Comparison of ENCODE assay signal across 8 cellular contexts in genomic region chr13:44142911-44143665, GRCh38.
DNase-seq lines count a peak whose midpoint lies in the region; ATAC-seq, FAIRE-seq and TF ChIP-seq lines count a peak whose summit lies in the region.

No MANE protein-coding gene starts in this region.

- H3K4me3 ChIP-seq in adipocyte (ENCODE audit: low read length): peak overlapping the region; percentile 85
- H3K4me3 ChIP-seq in liver (ENCODE audit: low read depth in 1 of 3, low read length in 3 of 3): peak overlapping the region; percentile 64 to 87 (median 81)
- peak overlapping the region in 3 of 4 donors; percentile 42 to 55 (median 55) for H3K4me3 ChIP-seq in upper lobe of left lung

- H3K9ac ChIP-seq in adipocyte (ENCODE audit: low read length) (peak overlapping the region; percentile 96), liver (ENCODE audit: low read depth in 1 of 2, low read length in 2 of 2) (peak overlapping the region; percentile 95 to 99)

- TF ChIP-seq EP300 in upper lobe of left lung (IDR thresholded peaks at IDR 0.05): no peak

- H3K36me3 Mint-ChIP-seq in activated naive CD4-positive, alpha-beta T cell treated with anti-CD3 and anti-CD28 coated beads, Interleukin-2, amount 10 ng/mL, durations not matched to agents 7 days and 5 days: no peaks in the 10 kb centered on the region

- H3K27me3 Mint-ChIP-seq in activated naive CD4-positive, alpha-beta T cell treated with anti-CD3 and anti-CD28 coated beads, Interleukin-2, amount 10 ng/mL, durations not matched to agents 7 days and 5 days: peaks cover 52% of the 10 kb centered on the region

- ATAC-seq in upper lobe of left lung (ENCODE audit: low FRiP score in 2 of 2) (no peak), HG02759 (IDR thresholded peaks at IDR 0.05; ENCODE audit: unreplicated experiment) (no peak)

- no peak for FAIRE-seq in frontal cortex (lab: Jason Lieb, UNC)

- no peak for DNase-seq in activated naive CD4-positive, alpha-beta T cell treated with anti-CD3 and anti-CD28 coated beads, Interleukin-2, amount 10 ng/mL, durations not matched to agents 7 days and 5 days
- DNase-seq in activated naive CD4-positive, alpha-beta T cell treated with anti-CD3 and anti-CD28 coated beads, Interleukin-2, amount 50 U/mL, for 16 hours: no peak
- DNase-seq in adipocyte (ENCODE audit: low read depth) (no peak), upper lobe of left lung (no peak), H4 (ENCODE audit: low spot score) (no peak), frontal cortex (ENCODE audit: low spot score in 2 of 2) (no peak)

- H3K27ac ChIP-seq in liver (ENCODE audit: low read depth in 1 of 2, low read length in 2 of 2): peak overlapping the region; percentile 85 to 95
- H3K27ac ChIP-seq in upper lobe of left lung: peak overlapping the region in 1 of 4 donors; percentile 81

- H3K27ac Mint-ChIP-seq in activated naive CD4-positive, alpha-beta T cell treated with anti-CD3 and anti-CD28 coated beads, Interleukin-2, amount 10 ng/mL, durations not matched to agents 7 days and 5 days: no peak overlapping the region

- 48% methylated on average over 4 of the region's 4 CpGs for WGBS in liver
- 44 to 60% methylated on average over 4 of the region's 4 CpGs for WGBS in upper lobe of left lung, 2 donors

- peaks cover 17% of the 10 kb centered on the region for H3K4me1 Mint-ChIP-seq in activated naive CD4-positive, alpha-beta T cell treated with anti-CD3 and anti-CD28 coated beads, Interleukin-2, amount 10 ng/mL, durations not matched to agents 7 days and 5 days

- CTCF ChIA-PET in activated naive CD4-positive, alpha-beta T cell treated with anti-CD3 and anti-CD28 coated beads, Interleukin-2, amount 10 ng/mL, durations not matched to agents 7 days and 5 days (lab: Charles Lee): no interaction called here

- TF ChIP-seq CTCF in liver (IDR thresholded peaks at IDR 0.05; ENCODE audit: low read depth, low read length, missing input control) (no peak), upper lobe of left lung (IDR thresholded peaks at IDR 0.05) (no peak)

- H3K27me3 ChIP-seq in adipocyte (replicated peaks; ENCODE audit: control insufficient read depth, insufficient read depth, low read length) (no peaks in the 10 kb centered on the region), liver (ENCODE audit: control insufficient read depth in 4 of 4, insufficient read depth in 4 of 4, low read length in 3 of 4) (no peaks in the 10 kb centered on the region), upper lobe of left lung (no peaks in the 10 kb centered on the region)

- H3K9me3 ChIP-seq in adipocyte (ENCODE audit: control insufficient read depth, low read length) (no peaks in the 10 kb centered on the region), liver (ENCODE audit: control insufficient read depth in 4 of 4, low read length in 3 of 4) (no peaks in the 10 kb centered on the region), upper lobe of left lung (no peaks in the 10 kb centered on the region)

- TF ChIP-seq RAD21 in liver (IDR thresholded peaks at IDR 0.05): no peak

- H3K4me1 ChIP-seq in adipocyte (ENCODE audit: control insufficient read depth, insufficient read depth, low read length) (peaks cover 13% of the 10 kb centered on the region), liver (ENCODE audit: control insufficient read depth in 4 of 4, insufficient read depth in 4 of 4, low read length in 3 of 4) (peaks cover 0 to 23% (median 4%) of the 10 kb centered on the region in 4 donors), upper lobe of left lung (peaks cover 5 to 16% (median 10%) of the 10 kb centered on the region in 4 donors)

- TF ChIP-seq POLR2A in upper lobe of left lung (IDR thresholded peaks at IDR 0.05): no peak

- H3K4me3 Mint-ChIP-seq in activated naive CD4-positive, alpha-beta T cell treated with anti-CD3 and anti-CD28 coated beads, Interleukin-2, amount 10 ng/mL, durations not matched to agents 7 days and 5 days: peak overlapping the region; percentile 80

- no peaks in the 10 kb centered on the region for H3K36me3 ChIP-seq in adipocyte (ENCODE audit: control insufficient read depth, insufficient read depth, low read length, severe bottlenecking)
- peaks cover 0 to 3% (median 0%) of the 10 kb centered on the region in 4 donors for H3K36me3 ChIP-seq in liver (ENCODE audit: control insufficient read depth in 4 of 4, insufficient read depth in 3 of 4, low read depth in 1 of 4, low read length in 3 of 4)
- H3K36me3 ChIP-seq in upper lobe of left lung: no peaks in the 10 kb centered on the region

- H3K9me3 Mint-ChIP-seq in activated naive CD4-positive, alpha-beta T cell treated with anti-CD3 and anti-CD28 coated beads, Interleukin-2, amount 10 ng/mL, durations not matched to agents 7 days and 5 days: no peaks in the 10 kb centered on the region

TF ChIP-seq in liver, 16 proteins besides CTCF, POLR2A, EP300 and RAD21:
- no peak for TF ChIP-seq TAF1 (conservative IDR thresholded peaks at IDR 0.05)
- peak; percentile 10 for TF ChIP-seq YY1 (IDR thresholded peaks at IDR 0.05)
